12 cellular contexts compared by ENCODE assay signal in genomic region chr17:5241861-5242671, GRCh38. TPM values are rescaled to one million over a fixed set of nuclear protein-coding genes. Genes with fewer than 3 reads are reported as not detected.
DNase-seq lines count a peak whose midpoint lies in the region; ATAC-seq and TF ChIP-seq lines count a peak whose summit lies in the region.
"Had no signal": no experiment of that assay in that cellular context is flagged by ENCODE, and none has a peak within 500 bp of the region (broad histone marks: within the 10 kb centered on the region; RNA-seq: fewer than 3 reads in every experiment).

No MANE protein-coding gene starts in this region.

- H3F3A ChIP-seq in MM.1S (ENCODE audit: insufficient read depth, low read length): peaks cover 9% of the 10 kb centered on the region

- H3K4me2 ChIP-seq in MM.1S (ENCODE audit: low read depth, low read length): peak overlapping the region; percentile 55
- H3K4me2 ChIP-seq: KMS-11 had no signal

- H3K9me3 ChIP-seq in MM.1S (replicated peaks; ENCODE audit: insufficient read depth, low read length): no peaks in the 10 kb centered on the region

- peak overlapping the region; percentile 11; the same call in 1 of the 2 replicates for H3K9ac ChIP-seq in MM.1S (ENCODE audit: low read length)
- H3K9ac ChIP-seq: KMS-11 had no signal

- peak overlapping the region; percentile 31 for H2AFZ ChIP-seq in MM.1S (ENCODE audit: low read length)

- peaks cover 19% of the 10 kb centered on the region for H3K4me1 ChIP-seq in MM.1S (ENCODE audit: low read length)

- H3K27me3 ChIP-seq in MM.1S (replicated peaks; ENCODE audit: insufficient read depth, low read length): no peaks in the 10 kb centered on the region

- no peak for TF ChIP-seq CTCF in MM.1S (IDR thresholded peaks at IDR 0.05; ENCODE audit: low read length)

- peak overlapping the region; percentile 79 for H3K27ac ChIP-seq in MM.1S (ENCODE audit: low read length)
- H3K27ac ChIP-seq in epithelial cell of prostate: peak overlapping the region; percentile 65
- H3K27ac ChIP-seq: KMS-11 had no signal

- ATAC-seq in Right ventricle myocardium superior (ENCODE audit: poor library complexity) (peak; percentile 59), GM21526 (IDR thresholded peaks at IDR 0.05; ENCODE audit: low FRiP score, unreplicated experiment) (no peak)
- ATAC-seq in stimulated activated naive CD8-positive, alpha-beta T cell treated with anti-CD3 and anti-CD28 coated beads, Interleukin-15, amount 100 ng/mL, for 72 hours: peak; percentile 57

- H3K9me3 Mint-ChIP-seq in stimulated activated naive CD8-positive, alpha-beta T cell treated with anti-CD3 and anti-CD28 coated beads, Interleukin-15, amount 100 ng/mL, for 72 hours: peaks cover 0 to 2% of the 10 kb centered on the region in 2 donors

- no peaks in the 10 kb centered on the region for H3K27me3 Mint-ChIP-seq in stimulated activated naive CD8-positive, alpha-beta T cell treated with anti-CD3 and anti-CD28 coated beads, Interleukin-15, amount 100 ng/mL, for 72 hours

- peak overlapping the region; percentile 86 to 92 for H3K27ac Mint-ChIP-seq in stimulated activated naive CD8-positive, alpha-beta T cell treated with anti-CD3 and anti-CD28 coated beads, Interleukin-15, amount 100 ng/mL, for 72 hours

- DNase-seq in Right ventricle myocardium superior (no peak), cardiac septum (ENCODE audit: low spot score) (no peak), MM.1S (peak; percentile 80), epithelial cell of prostate (ENCODE audit: low read depth, low spot score) (no peak), NCI-H2107 treated with DMSO at 0.1 percent for 48 hours (lab: John Stamatoyannopoulos, UW; ENCODE audit: unreplicated experiment) (no peak), NCI-H1417 treated with DMSO at 0.1 percent for 48 hours (lab: John Stamatoyannopoulos, UW) (no peak)
- no peak for DNase-seq in stimulated activated naive CD8-positive, alpha-beta T cell treated with anti-CD3 and anti-CD28 coated beads, Interleukin-15, amount 100 ng/mL, for 72 hours
- DNase-seq: hypothalamus had no signal

- H3K36me3 ChIP-seq in MM.1S (replicated peaks; ENCODE audit: insufficient read depth, low read length): no peaks in the 10 kb centered on the region

- intact Hi-C loops in Right ventricle myocardium superior (cut with DNase I): no loop called here
- intact Hi-C loops in cardiac septum (cut with DNase I): loop anchor here (10.0 kb wide), 1 partner anchor 193 kb away; the partner anchor contains the start of gene C1QBP

- no peaks in the 10 kb centered on the region for H3K9me2 ChIP-seq in MM.1S (replicated peaks; ENCODE audit: insufficient read depth, low read length)

- H4K20me1 ChIP-seq in MM.1S (ENCODE audit: insufficient read depth, low read length): no peaks in the 10 kb centered on the region

- peak overlapping the region; percentile 4; the same call in 1 of the 2 replicates for H3K4me3 ChIP-seq in MM.1S (ENCODE audit: low read length)
- H3K4me3 ChIP-seq: skin epidermis had no signal

- peaks cover 46% of the 10 kb centered on the region for H3K4me1 Mint-ChIP-seq in stimulated activated naive CD8-positive, alpha-beta T cell treated with anti-CD3 and anti-CD28 coated beads, Interleukin-15, amount 100 ng/mL, for 72 hours

- H3K79me2 ChIP-seq in MM.1S (ENCODE audit: low read length): no peaks in the 10 kb centered on the region

- peak overlapping the region; percentile 40 to 50 for H3K4me3 Mint-ChIP-seq in stimulated activated naive CD8-positive, alpha-beta T cell treated with anti-CD3 and anti-CD28 coated beads, Interleukin-15, amount 100 ng/mL, for 72 hours

RNA-seq across cellular contexts. Expression of gene SCIMP, which starts 7.4 kb away (rescaled TPM):
- total RNA-seq in Right ventricle myocardium superior (1.00 TPM), cardiac septum (0.62 TPM)
- total RNA-seq: SK-MEL-5 had no signal

RNA-seq across cellular contexts. Expression of gene RABEP1, which starts 40.0 kb away (rescaled TPM):
- total RNA-seq in Right ventricle myocardium superior (51.7 TPM), cardiac septum (65.2 TPM)

RNA-seq across cellular contexts. Expression of gene ZNF594, which starts 50.4 kb away (rescaled TPM):
- total RNA-seq in Right ventricle myocardium superior (5.2 TPM), cardiac septum (5.8 TPM)
